In genomic region chr4:154589296-154590197, GRCh38 we compare ENCODE assay signal across 1 cellular context.
TF ChIP-seq lines count a peak whose summit lies in the region.

No MANE protein-coding gene starts in this region.

TF ChIP-seq in HepG2, 621 proteins besides CTCF, POLR2A, EP300 and RAD21 (continues in another document):
- TF ChIP-seq PHF8 (CRISPR knock-in tag; IDR thresholded peaks at IDR 0.05) (peak; percentile 18; the same call in 1 of the 2 replicates), CREB1 (IDR thresholded peaks at IDR 0.05) (no peak), CREB1 (CRISPR knock-in tag; IDR thresholded peaks at IDR 0.05) (no peak), LCORL (IDR thresholded peaks at IDR 0.05) (no peak), LCORL (CRISPR knock-in tag; IDR thresholded peaks at IDR 0.05) (no peak), AKAP8 (CRISPR knock-in tag; IDR thresholded peaks at IDR 0.05) (no peak), PHF5A (CRISPR knock-in tag; IDR thresholded peaks at IDR 0.05; ENCODE audit: low read depth, unreplicated experiment) (no peak), ETV5 (CRISPR knock-in tag; IDR thresholded peaks at IDR 0.05; ENCODE audit: borderline replicate concordance) (no peak), ZNF34 (CRISPR knock-in tag; IDR thresholded peaks at IDR 0.05; ENCODE audit: borderline replicate concordance) (0 out of 2 replicates have a peak, but pooled peaks have one; percentile 45), ZNF333 (CRISPR knock-in tag; IDR thresholded peaks at IDR 0.05; ENCODE audit: borderline replicate concordance) (no peak), ZNF777 (CRISPR knock-in tag; IDR thresholded peaks at IDR 0.05) (no peak), ZNF484 (CRISPR knock-in tag; IDR thresholded peaks at IDR 0.05; ENCODE audit: borderline replicate concordance, low read depth) (no peak), SP140L (CRISPR knock-in tag; IDR thresholded peaks at IDR 0.05; ENCODE audit: borderline replicate concordance) (no peak), FOXK1 (CRISPR knock-in tag; IDR thresholded peaks at IDR 0.05; ENCODE audit: borderline replicate concordance, low read depth) (no peak), BHLHE40 (IDR thresholded peaks at IDR 0.05; ENCODE audit: low read length) (no peak), ZSCAN9 (CRISPR knock-in tag; IDR thresholded peaks at IDR 0.05; ENCODE audit: borderline replicate concordance) (no peak), SMYD3 (CRISPR knock-in tag; IDR thresholded peaks at IDR 0.05) (0 out of 2 replicates have a peak, but pooled peaks have one; percentile 35), POLR2AphosphoS5 (IDR thresholded peaks at IDR 0.05; ENCODE audit: low read depth, low read length) (no peak; the same call in 1 of the 2 replicates), ZNF230 (CRISPR knock-in tag; IDR thresholded peaks at IDR 0.05) (peak; percentile 63; the same call in 1 of the 2 replicates), KDM3A (CRISPR knock-in tag; IDR thresholded peaks at IDR 0.05; ENCODE audit: low read depth) (no peak), TOE1 (CRISPR knock-in tag; IDR thresholded peaks at IDR 0.05) (no peak), SALL1 (CRISPR knock-in tag; IDR thresholded peaks at IDR 0.05) (peak; percentile 41; the same call in 1 of the 2 replicates), POGZ (CRISPR knock-in tag; IDR thresholded peaks at IDR 0.05) (no peak), RARG (CRISPR knock-in tag; IDR thresholded peaks at IDR 0.05; ENCODE audit: low read depth) (no peak), ZNF687 (CRISPR knock-in tag; IDR thresholded peaks at IDR 0.05) (no peak), POLR2G (IDR thresholded peaks at IDR 0.05; ENCODE audit: low read depth, low read length) (peak; percentile 53), SRSF9 (IDR thresholded peaks at IDR 0.05; ENCODE audit: borderline replicate concordance, insufficient read depth, low read depth, low read length, poor library complexity, severe bottlenecking) (no peak), SRSF4 (IDR thresholded peaks at IDR 0.05; ENCODE audit: low read depth, low read length, poor library complexity, severe bottlenecking) (no peak), ZBTB3 (CRISPR knock-in tag; IDR thresholded peaks at IDR 0.05; ENCODE audit: borderline replicate concordance, low read depth) (no peak), ZNF772 (CRISPR knock-in tag; IDR thresholded peaks at IDR 0.05) (no peak), RFX1 (IDR thresholded peaks at IDR 0.05) (no peak), ZBTB40 (IDR thresholded peaks at IDR 0.05) (no peak), ZBTB40 (CRISPR knock-in tag; IDR thresholded peaks at IDR 0.05) (no peak), ZNF274 (CRISPR knock-in tag; IDR thresholded peaks at IDR 0.05) (no peak), IKZF1 (IDR thresholded peaks at IDR 0.05) (no peak), ZNF883 (CRISPR knock-in tag; IDR thresholded peaks at IDR 0.05; ENCODE audit: not compliant biosample characterization) (no peak), HOXA9 (CRISPR knock-in tag; IDR thresholded peaks at IDR 0.05; ENCODE audit: borderline replicate concordance) (no peak), ZNF766 (CRISPR knock-in tag; IDR thresholded peaks at IDR 0.05; ENCODE audit: borderline replicate concordance) (no peak)
- TF ChIP-seq, protein P1, sequence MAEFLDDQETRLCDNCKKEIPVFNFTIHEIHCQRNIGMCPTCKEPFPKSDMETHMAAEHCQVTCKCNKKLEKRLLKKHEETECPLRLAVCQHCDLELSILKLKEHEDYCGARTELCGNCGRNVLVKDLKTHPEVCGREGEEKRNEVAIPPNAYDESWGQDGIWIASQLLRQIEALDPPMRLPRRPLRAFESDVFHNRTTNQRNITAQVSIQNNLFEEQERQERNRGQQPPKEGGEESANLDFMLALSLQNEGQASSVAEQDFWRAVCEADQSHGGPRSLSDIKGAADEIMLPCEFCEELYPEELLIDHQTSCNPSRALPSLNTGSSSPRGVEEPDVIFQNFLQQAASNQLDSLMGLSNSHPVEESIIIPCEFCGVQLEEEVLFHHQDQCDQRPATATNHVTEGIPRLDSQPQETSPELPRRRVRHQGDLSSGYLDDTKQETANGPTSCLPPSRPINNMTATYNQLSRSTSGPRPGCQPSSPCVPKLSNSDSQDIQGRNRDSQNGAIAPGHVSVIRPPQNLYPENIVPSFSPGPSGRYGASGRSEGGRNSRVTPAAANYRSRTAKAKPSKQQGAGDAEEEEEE (CRISPR knock-in tag; IDR thresholded peaks at IDR 0.05; ENCODE audit: borderline replicate concordance) = no peak
- TF ChIP-seq, protein P2, sequence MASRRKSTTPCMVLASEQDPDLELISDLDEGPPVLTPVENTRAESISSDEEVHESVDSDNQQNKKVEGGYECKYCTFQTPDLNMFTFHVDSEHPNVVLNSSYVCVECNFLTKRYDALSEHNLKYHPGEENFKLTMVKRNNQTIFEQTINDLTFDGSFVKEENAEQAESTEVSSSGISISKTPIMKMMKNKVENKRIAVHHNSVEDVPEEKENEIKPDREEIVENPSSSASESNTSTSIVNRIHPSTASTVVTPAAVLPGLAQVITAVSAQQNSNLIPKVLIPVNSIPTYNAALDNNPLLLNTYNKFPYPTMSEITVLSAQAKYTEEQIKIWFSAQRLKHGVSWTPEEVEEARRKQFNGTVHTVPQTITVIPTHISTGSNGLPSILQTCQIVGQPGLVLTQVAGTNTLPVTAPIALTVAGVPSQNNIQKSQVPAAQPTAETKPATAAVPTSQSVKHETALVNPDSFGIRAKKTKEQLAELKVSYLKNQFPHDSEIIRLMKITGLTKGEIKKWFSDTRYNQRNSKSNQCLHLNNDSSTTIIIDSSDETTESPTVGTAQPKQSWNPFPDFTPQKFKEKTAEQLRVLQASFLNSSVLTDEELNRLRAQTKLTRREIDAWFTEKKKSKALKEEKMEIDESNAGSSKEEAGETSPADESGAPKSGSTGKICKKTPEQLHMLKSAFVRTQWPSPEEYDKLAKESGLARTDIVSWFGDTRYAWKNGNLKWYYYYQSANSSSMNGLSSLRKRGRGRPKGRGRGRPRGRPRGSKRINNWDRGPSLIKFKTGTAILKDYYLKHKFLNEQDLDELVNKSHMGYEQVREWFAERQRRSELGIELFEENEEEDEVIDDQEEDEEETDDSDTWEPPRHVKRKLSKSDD (CRISPR knock-in tag; IDR thresholded peaks at IDR 0.05; ENCODE audit: low read depth) = no peak
- TF ChIP-seq, protein P3, sequence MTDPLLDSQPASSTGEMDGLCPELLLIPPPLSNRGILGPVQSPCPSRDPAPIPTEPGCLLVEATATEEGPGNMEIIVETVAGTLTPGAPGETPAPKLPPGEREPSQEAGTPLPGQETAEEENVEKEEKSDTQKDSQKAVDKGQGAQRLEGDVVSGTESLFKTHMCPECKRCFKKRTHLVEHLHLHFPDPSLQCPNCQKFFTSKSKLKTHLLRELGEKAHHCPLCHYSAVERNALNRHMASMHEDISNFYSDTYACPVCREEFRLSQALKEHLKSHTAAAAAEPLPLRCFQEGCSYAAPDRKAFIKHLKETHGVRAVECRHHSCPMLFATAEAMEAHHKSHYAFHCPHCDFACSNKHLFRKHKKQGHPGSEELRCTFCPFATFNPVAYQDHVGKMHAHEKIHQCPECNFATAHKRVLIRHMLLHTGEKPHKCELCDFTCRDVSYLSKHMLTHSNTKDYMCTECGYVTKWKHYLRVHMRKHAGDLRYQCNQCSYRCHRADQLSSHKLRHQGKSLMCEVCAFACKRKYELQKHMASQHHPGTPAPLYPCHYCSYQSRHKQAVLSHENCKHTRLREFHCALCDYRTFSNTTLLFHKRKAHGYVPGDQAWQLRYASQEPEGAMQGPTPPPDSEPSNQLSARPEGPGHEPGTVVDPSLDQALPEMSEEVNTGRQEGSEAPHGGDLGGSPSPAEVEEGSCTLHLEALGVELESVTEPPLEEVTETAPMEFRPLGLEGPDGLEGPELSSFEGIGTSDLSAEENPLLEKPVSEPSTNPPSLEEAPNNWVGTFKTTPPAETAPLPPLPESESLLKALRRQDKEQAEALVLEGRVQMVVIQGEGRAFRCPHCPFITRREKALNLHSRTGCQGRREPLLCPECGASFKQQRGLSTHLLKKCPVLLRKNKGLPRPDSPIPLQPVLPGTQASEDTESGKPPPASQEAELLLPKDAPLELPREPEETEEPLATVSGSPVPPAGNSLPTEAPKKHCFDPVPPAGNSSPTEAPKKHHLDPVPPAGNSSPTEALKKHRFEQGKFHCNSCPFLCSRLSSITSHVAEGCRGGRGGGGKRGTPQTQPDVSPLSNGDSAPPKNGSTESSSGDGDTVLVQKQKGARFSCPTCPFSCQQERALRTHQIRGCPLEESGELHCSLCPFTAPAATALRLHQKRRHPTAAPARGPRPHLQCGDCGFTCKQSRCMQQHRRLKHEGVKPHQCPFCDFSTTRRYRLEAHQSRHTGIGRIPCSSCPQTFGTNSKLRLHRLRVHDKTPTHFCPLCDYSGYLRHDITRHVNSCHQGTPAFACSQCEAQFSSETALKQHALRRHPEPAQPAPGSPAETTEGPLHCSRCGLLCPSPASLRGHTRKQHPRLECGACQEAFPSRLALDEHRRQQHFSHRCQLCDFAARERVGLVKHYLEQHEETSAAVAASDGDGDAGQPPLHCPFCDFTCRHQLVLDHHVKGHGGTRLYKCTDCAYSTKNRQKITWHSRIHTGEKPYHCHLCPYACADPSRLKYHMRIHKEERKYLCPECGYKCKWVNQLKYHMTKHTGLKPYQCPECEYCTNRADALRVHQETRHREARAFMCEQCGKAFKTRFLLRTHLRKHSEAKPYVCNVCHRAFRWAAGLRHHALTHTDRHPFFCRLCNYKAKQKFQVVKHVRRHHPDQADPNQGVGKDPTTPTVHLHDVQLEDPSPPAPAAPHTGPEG (CRISPR knock-in tag; IDR thresholded peaks at IDR 0.05) = no peak
